In genomic region chr2:117737846-117738245, GRCh38 we compare ENCODE assay signal across 25 cellular contexts.
"Had no signal": no experiment of that assay in that cellular context is flagged by ENCODE, and none has a peak within 500 bp of the region (broad histone marks: within the 10 kb centered on the region; RNA-seq: fewer than 3 reads in every experiment).

No MANE protein-coding gene starts in this region.

- DNase-seq: dermis blood vessel endothelial cell; dorsolateral prefrontal cortex; effector CD4-positive, alpha-beta T cell; effector memory CD4-positive, alpha-beta T cell; endodermal cell; erythroblast; esophagus squamous epithelium; foreskin fibroblast; foreskin melanocyte; gastrocnemius medialis; glutamatergic neuron; head of caudate nucleus; heart right ventricle; hippocampal formation; left cardiac atrium; left lung; left ventricle myocardium superior; lower lobe of right lung; mesenchymal stem cell; mucosa of descending colon; naive B cell had no signal

- H3K4me3 Mint-ChIP-seq: endodermal cell, mesothelial cell of epicardium, naive B cell had no signal

- H3K4me1 Mint-ChIP-seq: endodermal cell, mesothelial cell of epicardium, naive B cell had no signal

- ATAC-seq: esophagus mucosa, gastrocnemius medialis, heart right ventricle, left cardiac atrium, left lung, left ventricle myocardium superior, lower lobe of right lung, mucosa of descending colon had no signal

- H3K27me3 Mint-ChIP-seq: naive B cell had no signal

- H3K36me3 ChIP-seq: esophagus squamous epithelium, gastrocnemius medialis, heart right ventricle, left lung, lower lobe of right lung had no signal

- H3K9me3 Mint-ChIP-seq: endodermal cell had no signal

- H3K27me3 ChIP-seq: dorsolateral prefrontal cortex, esophagus squamous epithelium, gastrocnemius medialis, heart right ventricle, left lung had no signal

- H3K4me1 ChIP-seq: esophagus squamous epithelium, gastrocnemius medialis, heart right ventricle, left lung, lower lobe of right lung had no signal

- H3K4me3 ChIP-seq: coronary artery, dorsolateral prefrontal cortex, esophagus squamous epithelium, gastrocnemius medialis, heart right ventricle, left lung, lower lobe of right lung, mucosa of descending colon had no signal

- H3K27ac ChIP-seq: coronary artery, dorsolateral prefrontal cortex, epithelial cell of prostate, esophagus squamous epithelium, gastrocnemius medialis, heart right ventricle, left lung, lower lobe of right lung had no signal

- H3K27ac Mint-ChIP-seq: endodermal cell, mesothelial cell of epicardium had no signal

- H3K36me3 Mint-ChIP-seq: mesothelial cell of epicardium, naive B cell had no signal

- H3K9me3 ChIP-seq: esophagus squamous epithelium, gastrocnemius medialis, left lung, lower lobe of right lung, mucosa of descending colon had no signal
